ENCODE assay signal across 1 cellular context in the genomic region with DNA sequence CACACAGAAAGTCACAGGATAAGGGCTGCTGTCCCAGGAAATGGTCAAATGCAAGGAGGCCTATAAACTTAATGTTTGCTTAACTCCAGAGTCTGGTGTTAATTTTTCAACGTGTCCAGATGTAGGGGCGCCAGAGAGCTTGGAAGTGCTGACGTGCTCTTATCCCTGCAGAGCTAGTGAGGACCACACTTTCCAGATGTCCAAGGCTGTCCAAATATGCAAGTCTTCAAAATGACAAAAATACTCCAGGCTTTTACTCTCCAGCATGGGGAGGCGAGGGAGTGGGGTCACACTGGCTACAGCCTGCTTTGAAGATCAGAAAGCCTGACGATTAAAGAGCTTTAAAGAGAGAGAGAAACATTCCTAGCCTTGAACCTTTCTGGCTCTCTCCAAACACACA.
TF ChIP-seq lines count a peak whose summit lies in the region.

No MANE protein-coding gene starts in this region.

TF ChIP-seq in IMR-90, 13 proteins besides CTCF, POLR2A, EP300 and RAD21 (continued from another document):
- no peak for TF ChIP-seq MXI1 (IDR thresholded peaks at IDR 0.05; ENCODE audit: borderline replicate concordance, low read depth, low read length)
